ENCODE assay signal across 25 cellular contexts in the genomic region with DNA sequence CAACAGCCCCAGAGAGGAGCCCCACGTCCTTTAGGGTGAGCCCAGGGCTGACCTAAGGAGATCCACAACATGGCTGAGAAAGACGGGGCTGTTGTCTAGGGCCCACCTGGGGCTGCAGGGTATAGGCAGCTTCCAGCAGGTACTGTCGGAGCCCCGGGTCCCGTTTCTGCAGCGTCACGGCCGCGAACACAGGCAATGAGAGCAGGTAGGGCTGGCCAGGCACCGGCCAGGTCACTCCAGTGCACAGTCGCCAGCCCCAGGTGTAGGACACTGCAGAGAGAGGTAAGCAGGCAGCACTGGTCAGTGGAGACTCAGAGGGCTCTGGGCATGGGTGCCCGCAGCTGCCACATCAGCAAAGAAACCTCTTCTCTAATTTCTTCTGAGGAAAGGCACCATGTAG.
"Had no signal": no experiment of that assay in that cellular context is flagged by ENCODE, and none has a peak within 500 bp of the region (broad histone marks: within the 10 kb centered on the region; RNA-seq: fewer than 3 reads in every experiment).

No MANE protein-coding gene starts in this region.

- H3K36me3 ChIP-seq: esophagus muscularis mucosa, gastroesophageal sphincter, heart left ventricle, neural progenitor cell, spleen, suprapubic skin, transverse colon, vagina had no signal

- ATAC-seq: foreskin keratinocyte; gastroesophageal sphincter; left lobe of liver; naive thymus-derived CD4-positive, alpha-beta T cell; stimulated activated naive B cell treated with anti-CD40 and anti-IgM and Interleukin-4, amounts not matched to agents 10 μg/mL and 1 μg/mL and 100 μg/mL, for 72 hours; stimulated activated naive CD8-positive, alpha-beta T cell treated with anti-CD3 and anti-CD28 coated beads, Interleukin-15, amount 100 ng/mL, for 72 hours had no signal

- H3K9ac ChIP-seq: neural progenitor cell had no signal

- FAIRE-seq: endothelial cell of umbilical vein, kidney had no signal

- DNase-seq: dermis blood vessel endothelial cell; effector memory CD4-positive, alpha-beta T cell; foreskin keratinocyte; heart left ventricle; kidney; mesendoderm; midbrain; naive thymus-derived CD4-positive, alpha-beta T cell; nucleus accumbens; psoas muscle; spleen; stimulated activated CD4-positive, alpha-beta T cell treated with anti-CD3 and anti-CD28 coated beads, Interleukin-4, amount 100 ng/mL, for 4 hours; stimulated activated naive B cell treated with anti-CD40 and anti-IgM and Interleukin-4, amounts not matched to agents 10 μg/mL and 1 μg/mL and 100 μg/mL, for 72 hours; stimulated activated naive CD8-positive, alpha-beta T cell treated with anti-CD3 and anti-CD28 coated beads, Interleukin-15, amount 100 ng/mL, for 72 hours; transverse colon had no signal

- H3K9me3 ChIP-seq: esophagus muscularis mucosa, gastroesophageal sphincter, heart left ventricle, psoas muscle, spleen, suprapubic skin, transverse colon, vagina had no signal

- H3K4me3 ChIP-seq: coronary artery, esophagus muscularis mucosa, gastroesophageal sphincter, heart left ventricle, hepatocyte, neural progenitor cell, psoas muscle, skin epidermis, spleen, suprapubic skin, transverse colon, vagina had no signal

- H3K27ac ChIP-seq: coronary artery, esophagus muscularis mucosa, foreskin keratinocyte, gastroesophageal sphincter, heart left ventricle, hepatocyte, neural progenitor cell, psoas muscle, skin epidermis, spleen, suprapubic skin, transverse colon, vagina had no signal

- H3K4me2 ChIP-seq: hepatocyte, neural progenitor cell had no signal

- H2AFZ ChIP-seq: hepatocyte, neural progenitor cell had no signal

- H3K27me3 ChIP-seq: foreskin keratinocyte, heart left ventricle, hepatocyte, neural progenitor cell, spleen, suprapubic skin, transverse colon, vagina had no signal

- H3K4me1 ChIP-seq: esophagus muscularis mucosa, gastroesophageal sphincter, heart left ventricle, neural progenitor cell, psoas muscle, spleen, suprapubic skin, transverse colon, vagina had no signal
